1 cellular context compared by ENCODE assay signal in the genomic region with DNA sequence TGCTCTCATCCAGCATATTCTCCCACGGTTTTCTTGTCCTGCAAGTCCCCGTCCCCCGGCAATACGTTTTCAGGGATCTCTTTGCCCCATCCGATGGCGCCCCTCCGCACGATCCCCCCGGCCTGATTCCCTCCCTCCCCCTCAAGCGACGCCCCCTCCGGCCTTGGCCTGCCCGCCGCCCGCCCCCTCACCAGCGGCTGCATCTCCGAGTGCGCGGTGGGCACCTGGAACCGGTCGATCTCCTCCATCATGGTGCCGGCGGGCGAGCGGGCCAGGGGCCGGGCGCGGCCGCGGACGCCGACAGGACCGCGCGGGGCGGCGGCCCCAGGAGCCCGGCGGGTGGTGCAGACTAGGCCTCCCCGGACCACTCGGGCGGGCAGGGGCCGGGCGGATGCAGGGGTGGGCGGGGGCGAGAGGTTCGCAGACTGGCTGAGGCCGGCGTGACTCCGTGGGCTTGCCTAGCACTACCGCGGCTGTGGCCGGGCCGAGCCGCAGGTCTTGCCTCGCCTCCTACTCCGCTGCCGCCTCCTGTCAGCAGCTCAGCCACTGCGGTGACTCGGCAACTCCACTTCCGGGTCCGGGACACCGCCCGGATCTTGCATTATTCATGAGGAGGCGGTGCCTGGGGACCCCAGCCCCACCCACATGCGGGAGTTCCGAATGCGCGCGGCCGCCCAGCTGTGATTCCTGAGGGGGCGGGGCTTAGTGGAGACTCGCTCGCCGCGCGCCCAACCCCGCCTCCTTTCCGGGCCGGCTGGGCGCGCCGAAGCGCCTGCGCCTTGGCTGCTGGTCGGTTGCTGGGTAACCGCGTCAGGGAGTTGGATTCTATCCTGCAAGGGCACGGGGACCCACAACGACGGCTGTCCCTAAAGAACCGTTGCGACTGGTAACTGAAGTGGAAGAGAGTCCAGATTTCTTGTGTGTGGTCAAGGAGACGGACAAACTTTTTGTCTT.
A peak's percentile ranks its signal among the peaks of the same experiment; 100 is the strongest.
TF ChIP-seq lines count a peak whose summit lies in the region.

A gene (plus strand): TSS at position 793 of the 954 bp plus-strand sequence. CDS start 201 bp downstream, outside the sequence.
A gene with protein sequence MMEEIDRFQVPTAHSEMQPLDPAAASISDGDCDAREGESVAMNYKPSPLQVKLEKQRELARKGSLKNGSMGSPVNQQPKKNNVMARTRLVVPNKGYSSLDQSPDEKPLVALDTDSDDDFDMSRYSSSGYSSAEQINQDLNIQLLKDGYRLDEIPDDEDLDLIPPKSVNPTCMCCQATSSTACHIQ (minus strand): TSS at position 558 of the 954 bp plus-strand sequence. CDS start 307 bp downstream, at position 251.

TF ChIP-seq in GM23338, 12 proteins besides CTCF, POLR2A, EP300 and RAD21 (continued from another document):
- TF ChIP-seq, protein P1, sequence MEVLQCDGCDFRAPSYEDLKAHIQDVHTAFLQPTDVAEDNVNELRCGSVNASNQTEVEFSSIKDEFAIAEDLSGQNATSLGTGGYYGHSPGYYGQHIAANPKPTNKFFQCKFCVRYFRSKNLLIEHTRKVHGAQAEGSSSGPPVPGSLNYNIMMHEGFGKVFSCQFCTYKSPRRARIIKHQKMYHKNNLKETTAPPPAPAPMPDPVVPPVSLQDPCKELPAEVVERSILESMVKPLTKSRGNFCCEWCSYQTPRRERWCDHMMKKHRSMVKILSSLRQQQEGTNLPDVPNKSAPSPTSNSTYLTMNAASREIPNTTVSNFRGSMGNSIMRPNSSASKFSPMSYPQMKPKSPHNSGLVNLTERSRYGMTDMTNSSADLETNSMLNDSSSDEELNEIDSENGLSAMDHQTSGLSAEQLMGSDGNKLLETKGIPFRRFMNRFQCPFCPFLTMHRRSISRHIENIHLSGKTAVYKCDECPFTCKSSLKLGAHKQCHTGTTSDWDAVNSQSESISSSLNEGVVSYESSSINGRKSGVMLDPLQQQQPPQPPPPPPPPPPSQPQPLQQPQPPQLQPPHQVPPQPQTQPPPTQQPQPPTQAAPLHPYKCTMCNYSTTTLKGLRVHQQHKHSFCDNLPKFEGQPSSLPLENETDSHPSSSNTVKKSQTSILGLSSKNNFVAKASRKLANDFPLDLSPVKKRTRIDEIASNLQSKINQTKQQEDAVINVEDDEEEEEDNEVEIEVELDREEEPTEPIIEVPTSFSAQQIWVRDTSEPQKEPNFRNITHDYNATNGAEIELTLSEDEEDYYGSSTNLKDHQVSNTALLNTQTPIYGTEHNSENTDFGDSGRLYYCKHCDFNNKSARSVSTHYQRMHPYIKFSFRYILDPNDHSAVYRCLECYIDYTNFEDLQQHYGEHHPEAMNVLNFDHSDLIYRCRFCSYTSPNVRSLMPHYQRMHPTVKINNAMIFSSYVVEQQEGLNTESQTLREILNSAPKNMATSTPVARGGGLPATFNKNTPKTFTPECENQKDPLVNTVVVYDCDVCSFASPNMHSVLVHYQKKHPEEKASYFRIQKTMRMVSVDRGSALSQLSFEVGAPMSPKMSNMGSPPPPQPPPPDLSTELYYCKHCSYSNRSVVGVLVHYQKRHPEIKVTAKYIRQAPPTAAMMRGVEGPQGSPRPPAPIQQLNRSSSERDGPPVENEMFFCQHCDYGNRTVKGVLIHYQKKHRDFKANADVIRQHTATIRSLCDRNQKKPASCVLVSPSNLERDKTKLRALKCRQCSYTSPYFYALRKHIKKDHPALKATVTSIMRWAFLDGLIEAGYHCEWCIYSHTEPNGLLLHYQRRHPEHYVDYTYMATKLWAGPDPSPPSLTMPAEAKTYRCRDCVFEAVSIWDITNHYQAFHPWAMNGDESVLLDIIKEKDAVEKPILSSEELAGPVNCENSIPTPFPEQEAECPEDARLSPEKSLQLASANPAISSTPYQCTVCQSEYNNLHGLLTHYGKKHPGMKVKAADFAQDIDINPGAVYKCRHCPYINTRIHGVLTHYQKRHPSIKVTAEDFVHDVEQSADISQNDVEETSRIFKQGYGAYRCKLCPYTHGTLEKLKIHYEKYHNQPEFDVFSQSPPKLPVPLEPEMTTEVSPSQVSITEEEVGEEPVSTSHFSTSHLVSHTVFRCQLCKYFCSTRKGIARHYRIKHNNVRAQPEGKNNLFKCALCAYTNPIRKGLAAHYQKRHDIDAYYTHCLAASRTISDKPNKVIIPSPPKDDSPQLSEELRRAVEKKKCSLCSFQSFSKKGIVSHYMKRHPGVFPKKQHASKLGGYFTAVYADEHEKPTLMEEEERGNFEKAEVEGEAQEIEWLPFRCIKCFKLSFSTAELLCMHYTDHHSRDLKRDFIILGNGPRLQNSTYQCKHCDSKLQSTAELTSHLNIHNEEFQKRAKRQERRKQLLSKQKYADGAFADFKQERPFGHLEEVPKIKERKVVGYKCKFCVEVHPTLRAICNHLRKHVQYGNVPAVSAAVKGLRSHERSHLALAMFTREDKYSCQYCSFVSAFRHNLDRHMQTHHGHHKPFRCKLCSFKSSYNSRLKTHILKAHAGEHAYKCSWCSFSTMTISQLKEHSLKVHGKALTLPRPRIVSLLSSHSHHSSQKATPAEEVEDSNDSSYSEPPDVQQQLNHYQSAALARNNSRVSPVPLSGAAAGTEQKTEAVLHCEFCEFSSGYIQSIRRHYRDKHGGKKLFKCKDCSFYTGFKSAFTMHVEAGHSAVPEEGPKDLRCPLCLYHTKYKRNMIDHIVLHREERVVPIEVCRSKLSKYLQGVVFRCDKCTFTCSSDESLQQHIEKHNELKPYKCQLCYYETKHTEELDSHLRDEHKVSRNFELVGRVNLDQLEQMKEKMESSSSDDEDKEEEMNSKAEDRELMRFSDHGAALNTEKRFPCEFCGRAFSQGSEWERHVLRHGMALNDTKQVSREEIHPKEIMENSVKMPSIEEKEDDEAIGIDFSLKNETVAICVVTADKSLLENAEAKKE (CRISPR knock-in tag; IDR thresholded peaks at IDR 0.05) = no peak
- TF ChIP-seq JUNB (IDR thresholded peaks at IDR 0.05; ENCODE audit: unreplicated experiment) = no peak
- peak; percentile 35; the same call in 1 of the 2 replicates for TF ChIP-seq CREB1 (CRISPR knock-in tag; IDR thresholded peaks at IDR 0.05; ENCODE audit: low read depth)
- TF ChIP-seq STAT1 (IDR thresholded peaks at IDR 0.05; ENCODE audit: unreplicated experiment) = no peak
- no peak for TF ChIP-seq ZNF331 (CRISPR knock-in tag; IDR thresholded peaks at IDR 0.05; ENCODE audit: low read depth)
- TF ChIP-seq EZH2phosphoT487 (IDR thresholded peaks at IDR 0.05; ENCODE audit: unreplicated experiment) = no peak
- TF ChIP-seq, protein P2, sequence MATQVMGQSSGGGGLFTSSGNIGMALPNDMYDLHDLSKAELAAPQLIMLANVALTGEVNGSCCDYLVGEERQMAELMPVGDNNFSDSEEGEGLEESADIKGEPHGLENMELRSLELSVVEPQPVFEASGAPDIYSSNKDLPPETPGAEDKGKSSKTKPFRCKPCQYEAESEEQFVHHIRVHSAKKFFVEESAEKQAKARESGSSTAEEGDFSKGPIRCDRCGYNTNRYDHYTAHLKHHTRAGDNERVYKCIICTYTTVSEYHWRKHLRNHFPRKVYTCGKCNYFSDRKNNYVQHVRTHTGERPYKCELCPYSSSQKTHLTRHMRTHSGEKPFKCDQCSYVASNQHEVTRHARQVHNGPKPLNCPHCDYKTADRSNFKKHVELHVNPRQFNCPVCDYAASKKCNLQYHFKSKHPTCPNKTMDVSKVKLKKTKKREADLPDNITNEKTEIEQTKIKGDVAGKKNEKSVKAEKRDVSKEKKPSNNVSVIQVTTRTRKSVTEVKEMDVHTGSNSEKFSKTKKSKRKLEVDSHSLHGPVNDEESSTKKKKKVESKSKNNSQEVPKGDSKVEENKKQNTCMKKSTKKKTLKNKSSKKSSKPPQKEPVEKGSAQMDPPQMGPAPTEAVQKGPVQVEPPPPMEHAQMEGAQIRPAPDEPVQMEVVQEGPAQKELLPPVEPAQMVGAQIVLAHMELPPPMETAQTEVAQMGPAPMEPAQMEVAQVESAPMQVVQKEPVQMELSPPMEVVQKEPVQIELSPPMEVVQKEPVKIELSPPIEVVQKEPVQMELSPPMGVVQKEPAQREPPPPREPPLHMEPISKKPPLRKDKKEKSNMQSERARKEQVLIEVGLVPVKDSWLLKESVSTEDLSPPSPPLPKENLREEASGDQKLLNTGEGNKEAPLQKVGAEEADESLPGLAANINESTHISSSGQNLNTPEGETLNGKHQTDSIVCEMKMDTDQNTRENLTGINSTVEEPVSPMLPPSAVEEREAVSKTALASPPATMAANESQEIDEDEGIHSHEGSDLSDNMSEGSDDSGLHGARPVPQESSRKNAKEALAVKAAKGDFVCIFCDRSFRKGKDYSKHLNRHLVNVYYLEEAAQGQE (IDR thresholded peaks at IDR 0.05; ENCODE audit: unreplicated experiment) = no peak
- no peak for TF ChIP-seq ZNF114 (CRISPR knock-in tag; IDR thresholded peaks at IDR 0.05)
- peak; percentile 68 for TF ChIP-seq POLR2AphosphoS5 (IDR thresholded peaks at IDR 0.05; ENCODE audit: low read depth)
- TF ChIP-seq EZH2 (IDR thresholded peaks at IDR 0.05; ENCODE audit: low read depth, unreplicated experiment) = no peak
